8 cellular contexts compared by ENCODE assay signal in genomic region chr11:75352417-75353206, GRCh38. TPM values are rescaled to one million over a fixed set of nuclear protein-coding genes. Genes with fewer than 3 reads are reported as not detected.
DNase-seq lines count a peak whose midpoint lies in the region; ATAC-seq and TF ChIP-seq lines count a peak whose summit lies in the region.

No MANE protein-coding gene starts in this region.

- peaks cover 43% of the 10 kb centered on the region for H3K4me1 Mint-ChIP-seq in T-helper 17 cell

- peak overlapping the region; percentile 94 for H3K4me3 Mint-ChIP-seq in T-helper 17 cell

- no peaks in the 10 kb centered on the region for H3K27me3 Mint-ChIP-seq in T-helper 17 cell

- WGBS in prostate gland = 34% methylated on average over 12 of the region's 12 CpGs

- peaks cover 4% of the 10 kb centered on the region for H3K36me3 Mint-ChIP-seq in T-helper 17 cell (ENCODE audit: low read depth)

- intact Hi-C loops in prostate gland (cut with DNase I) = no loop called here

- TF ChIP-seq POLR2A in prostate gland (IDR thresholded peaks at IDR 0.05) = no peak

- peak overlapping the region; percentile 92 to 94 for H3K27ac ChIP-seq in prostate gland

- peak overlapping the region; percentile 95 for H3K27ac Mint-ChIP-seq in T-helper 17 cell

- ATAC-seq in T-helper 17 cell (peak; percentile 32), HG03520 (IDR thresholded peaks at IDR 0.05; ENCODE audit: unreplicated experiment) (no peak)

- H3K4me1 ChIP-seq in prostate gland (replicated peaks) = peaks cover 20% of the 10 kb centered on the region

- no peaks in the 10 kb centered on the region for H3K9me3 ChIP-seq in T-helper 17 cell (ENCODE audit: control insufficient read depth, low read length, poor library complexity, severe bottlenecking)
- no peaks in the 10 kb centered on the region for H3K9me3 ChIP-seq in prostate gland

- TF ChIP-seq CTCF in fibroblast of mammary gland (conservative IDR thresholded peaks at IDR 0.05; ENCODE audit: control insufficient read depth, insufficient read depth, low read depth, low read length) (no peak), prostate gland (IDR thresholded peaks at IDR 0.05) (no peak)

- no peaks in the 10 kb centered on the region for H3K36me3 ChIP-seq in prostate gland

- H3K27me3 ChIP-seq in prostate gland (replicated peaks; ENCODE audit: insufficient read depth) = no peaks in the 10 kb centered on the region

- DNase-seq in activated gamma-delta T cell treated with Interleukin-2 at 50 U/mL for 16 hours = peak; percentile 45
- DNase-seq in activated gamma-delta T cell (lab: John Stamatoyannopoulos, UW) = no peak
- DNase-seq in T-helper 17 cell = no peak
- DNase-seq in fibroblast of mammary gland (ENCODE audit: low read depth) = no peak
- no peak for DNase-seq in prostate gland (ENCODE audit: low spot score)
- DNase-seq in GDM1 (lab: John Stamatoyannopoulos, UW) = no peak
- no peak for DNase-seq in NCI-H446 (lab: John Stamatoyannopoulos, UW)

- H3K4me3 ChIP-seq in fibroblast of mammary gland (ENCODE audit: control insufficient read depth, low read depth, low read length) (peak overlapping the region; percentile 59), prostate gland (peak overlapping the region; percentile 70 to 83)

RNA-seq across cellular contexts. Expression of gene ARRB1, which starts 1.2 kb away (rescaled TPM):
- total RNA-seq in T-helper 17 cell (10 to 100 TPM; 26.3 to 39.6 TPM), prostate gland (10 to 100 TPM; 31.9 to 64.7 TPM)

RNA-seq across cellular contexts. Expression of gene RPS3, which starts 46.7 kb away (rescaled TPM):
- total RNA-seq in T-helper 17 cell = 1,000 to 10,000 TPM; 4,448 to 4,546 TPM
- 1,000 to 10,000 TPM in 1 of 2 donors, 100 to 1,000 TPM in 1; 890 to 1,636 TPM for total RNA-seq in prostate gland
